ENCODE assay signal across 1 cellular context in genomic region chr5:94544031-94544650, GRCh38.
TF ChIP-seq lines count a peak whose summit lies in the region.

No MANE protein-coding gene starts in this region.

TF ChIP-seq in IMR-90, 13 proteins besides CTCF, POLR2A, EP300 and RAD21 (continued from another document):
- TF ChIP-seq USF2 (IDR thresholded peaks at IDR 0.05; ENCODE audit: low read depth, low read length) = no peak
- no peak for TF ChIP-seq MAZ (IDR thresholded peaks at IDR 0.05; ENCODE audit: borderline replicate concordance, low read depth, low read length)
